ENCODE assay signal across 8 cellular contexts in the genomic region with DNA sequence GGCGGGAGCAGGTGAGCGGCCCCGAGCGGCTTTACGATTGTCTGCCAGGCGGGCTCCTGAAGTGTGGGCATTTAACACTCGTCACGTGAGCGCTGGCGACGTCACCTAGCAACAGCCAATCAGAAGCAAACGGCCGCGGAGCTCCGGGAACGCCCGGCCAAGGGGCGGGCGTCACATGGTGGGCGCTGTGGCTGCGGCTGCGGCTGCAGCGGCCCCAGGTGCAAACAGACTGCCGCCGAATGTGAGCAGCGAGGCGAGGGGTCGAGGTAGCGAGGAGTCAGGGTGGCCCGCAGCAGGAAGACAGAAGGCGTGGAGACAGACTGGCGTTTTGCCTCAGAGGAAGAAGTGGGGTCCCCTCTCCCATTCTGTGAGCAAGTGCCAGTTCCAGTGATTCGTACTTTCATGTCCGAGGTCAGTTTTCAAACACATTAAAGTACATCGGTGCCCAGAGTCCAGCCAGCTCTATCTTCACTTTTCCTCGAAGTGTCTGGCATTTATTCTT. TPM values are rescaled to one million over a fixed set of nuclear protein-coding genes. Genes with fewer than 3 reads are reported as not detected.
DNase-seq lines count a peak whose midpoint lies in the region; ATAC-seq and TF ChIP-seq lines count a peak whose summit lies in the region.

Gene DLX2 (minus strand): TSS at position 43 of the 502 bp plus-strand sequence. CDS start 362 bp downstream, outside the sequence.

- peaks cover 4% of the 10 kb centered on the region for H3K36me3 Mint-ChIP-seq in neural crest cell (ENCODE audit: low read depth)

- peak; percentile 96 for DNase-seq in DMS53 (lab: John Stamatoyannopoulos, UW)
- peak in 72 of 76 experiments; percentile 9 to 88 (median 71) for DNase-seq in HUDEP-2 (lab: John Stamatoyannopoulos, UW; ENCODE audit: unreplicated experiment in 76 of 76)
- DNase-seq in activated T-cell treated with anti-CD3 and anti-CD28 coated beads, Interleukin-2, amount 50 U/mL, for 48 hours: peak; percentile 84 to 85
- DNase-seq in fibroblast of the conjunctiva (ENCODE audit: low read depth): peak; percentile 58
- peak; percentile 85 for DNase-seq in neural crest cell (ENCODE audit: low read depth, low spot score)
- peak; percentile 40 to 68 for DNase-seq in tibial nerve (ENCODE audit: low spot score in 2 of 2)

- peak within 1 kb of the TSS; percentile 90 for H3K4me3 Mint-ChIP-seq in neural crest cell

- H3K4me3 ChIP-seq in OCI-LY1 (ENCODE audit: low read depth, low read length, poor library complexity, severe bottlenecking): peak within 1 kb of the TSS; percentile 71
- peak within 1 kb of the TSS; percentile 34 to 65 (median 44) for H3K4me3 ChIP-seq in tibial nerve

- H3F3A ChIP-seq in OCI-LY1 (ENCODE audit: insufficient read depth, low read length): 0 out of 2 replicates have a peak, but pooled peaks cover 2% of the 10 kb centered on the region

- WGBS in tibial nerve, 2 donors: 3 to 5% methylated on average over 15 to 17 of the region's 36 CpGs

- H3K4me1 ChIP-seq in OCI-LY1 (ENCODE audit: insufficient read depth, low read length, severe bottlenecking) (peaks cover 56% of the 10 kb centered on the region), tibial nerve (peaks cover 0 to 79% (median 53%) of the 10 kb centered on the region in 4 donors)

- H3K9me3 ChIP-seq in OCI-LY1 (ENCODE audit: low read length) (no peaks in the 10 kb centered on the region), tibial nerve (no peaks in the 10 kb centered on the region)

- peak within 1 kb of the TSS; percentile 77 for H3K27ac Mint-ChIP-seq in neural crest cell (ENCODE audit: unreplicated experiment)

- H3K79me2 ChIP-seq in OCI-LY1 (ENCODE audit: insufficient read depth, low read length): no peaks in the 10 kb centered on the region

- peak in 1 of 2 donors; percentile 37 for TF ChIP-seq EP300 in tibial nerve (IDR thresholded peaks at IDR 0.05)

- ATAC-seq in GM21447 (IDR thresholded peaks at IDR 0.05; ENCODE audit: unreplicated experiment): peak; percentile 71

- H4K20me1 ChIP-seq in OCI-LY1 (ENCODE audit: insufficient read depth, low read length): no peaks in the 10 kb centered on the region

- no peaks in the 10 kb centered on the region for H3K9me2 ChIP-seq in OCI-LY1 (ENCODE audit: low read depth, low read length)

- H3K9me3 Mint-ChIP-seq in neural crest cell: no peaks in the 10 kb centered on the region

- TF ChIP-seq CTCF in OCI-LY1 (IDR thresholded peaks at IDR 0.05; ENCODE audit: low read length) (no peak), neural crest cell (conservative IDR thresholded peaks at IDR 0.05) (no peak), tibial nerve (IDR thresholded peaks at IDR 0.05) (no peak)

- no peak within 1 kb of the TSS for H2AFZ ChIP-seq in OCI-LY1 (ENCODE audit: low read length)

- H3K9ac ChIP-seq in OCI-LY1 (ENCODE audit: low read length): peak within 1 kb of the TSS; percentile 52; the same call in 1 of the 2 replicates

- H3K27me3 Mint-ChIP-seq in neural crest cell (ENCODE audit: low read depth): peaks cover 96% of the 10 kb centered on the region

- H3K36me3 ChIP-seq in OCI-LY1 (ENCODE audit: insufficient read depth, low read length) (no peaks in the 10 kb centered on the region), tibial nerve (no peaks in the 10 kb centered on the region)

- no peak within 1 kb of the TSS for H3K27ac ChIP-seq in OCI-LY1 (ENCODE audit: low read depth, low read length, poor library complexity, severe bottlenecking)
- peak within 1 kb of the TSS in 1 of 4 donors; percentile 63 for H3K27ac ChIP-seq in tibial nerve

- peak in 1 of 2 donors; percentile 19 for TF ChIP-seq POLR2A in tibial nerve (IDR thresholded peaks at IDR 0.05)

- H3K4me2 ChIP-seq in OCI-LY1 (ENCODE audit: low read length): peak within 1 kb of the TSS; percentile 93

- H3K4me1 Mint-ChIP-seq in neural crest cell: peaks cover 44% of the 10 kb centered on the region

- H3K27me3 ChIP-seq in OCI-LY1 (ENCODE audit: insufficient read depth, low read length) (no peaks in the 10 kb centered on the region), tibial nerve (peaks cover 18 to 100% of the 10 kb centered on the region in 2 donors)

RNA-seq across cellular contexts. Expression of gene DLX2, which starts in this region (rescaled TPM):
- total RNA-seq in neural crest cell (21.1 and 22.6 TPM in 2 replicates), tibial nerve (not detected)

Comparison
In these comparisons a context has a peak if more than half of its experiments do, and no peak if none do; other contexts are left out.
1. RNA of gene DLX2 (total RNA-seq): 21.1 to 22.6 TPM in neural crest cell; not detected in tibial nerve; every median in the first group is over 10 times any median in the second.
2. Peak in DNase-seq and H3K4me3 ChIP-seq in tibial nerve; RNA of the gene not detected or under 1 TPM.
3. Peak in every context shown above with its lines, with median percentiles within 50 percentile points of each other: DNase-seq.